16 cellular contexts compared by ENCODE assay signal in the genomic region with DNA sequence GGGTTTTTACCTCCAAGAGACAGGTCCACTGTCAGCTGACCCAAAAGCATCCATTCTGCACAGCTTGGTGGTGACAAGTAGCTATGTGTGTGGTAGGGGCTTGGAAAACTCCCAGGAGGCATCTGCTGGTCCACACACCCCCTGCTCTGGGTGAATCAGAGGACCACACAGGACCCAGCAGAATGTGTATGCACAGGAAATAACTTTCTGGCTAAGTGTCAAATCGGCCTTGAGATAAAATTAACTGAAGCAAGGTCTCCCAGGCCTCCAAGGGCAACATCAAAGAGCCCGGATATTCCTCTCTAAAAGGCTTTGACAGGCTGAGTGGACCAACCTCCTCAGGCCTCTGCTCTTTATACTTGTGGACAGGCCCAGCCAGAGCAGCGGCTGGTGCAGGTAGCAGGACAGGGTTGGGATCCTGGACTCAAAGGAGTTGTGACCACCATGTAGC.
DNase-seq lines count a peak whose midpoint lies in the region; FAIRE-seq and TF ChIP-seq lines count a peak whose summit lies in the region.
"Had no signal": no experiment of that assay in that cellular context is flagged by ENCODE, and none has a peak within 500 bp of the region (broad histone marks: within the 10 kb centered on the region; RNA-seq: fewer than 3 reads in every experiment).

No MANE protein-coding gene starts in this region.

- FAIRE-seq in endothelial cell of umbilical vein (lab: Jason Lieb, UNC) (peak; percentile 55), GM12892 (lab: Jason Lieb, UNC) (no peak)
- FAIRE-seq: endometrium, TTC549 had no signal

- POLR2A ChIA-PET in endothelial cell of umbilical vein (lab: Charles Lee), result interaction anchor here (0.7 kb wide), 1 partner anchor 1387 kb away, joined by 3 read pairs; no protein-coding TSS in a partner anchor

- no peak overlapping the region for H3K27ac ChIP-seq in endothelial cell of umbilical vein (ENCODE audit: insufficient read depth, low read depth, low read length)
- H3K27ac ChIP-seq in dorsolateral prefrontal cortex, result no peak overlapping the region
- H3K27ac ChIP-seq: lower lobe of right lung, stomach had no signal

- TF ChIP-seq POLR2A in endothelial cell of umbilical vein (IDR thresholded peaks at IDR 0.05; ENCODE audit: low read depth, low read length) (no peak), GM12892 (IDR thresholded peaks at IDR 0.05; ENCODE audit: low read depth, low read length) (no peak)

- H2AFZ ChIP-seq in endothelial cell of umbilical vein (ENCODE audit: low read depth, low read length), result no peak overlapping the region

- TF ChIP-seq CTCF in endothelial cell of umbilical vein (IDR thresholded peaks at IDR 0.05; ENCODE audit: extremely low read depth in 1 of 2, insufficient read depth in 1 of 2, low read depth in 1 of 2, low read length in 2 of 2) (no peak), dorsolateral prefrontal cortex (IDR thresholded peaks at IDR 0.05 in 54 of 56, conservative IDR thresholded peaks at IDR 0.05 in 2 of 56; ENCODE audit: low read depth in 1 of 56, partially characterized antibody in 56 of 56) (no peak)

- intact Hi-C loops in endothelial cell of umbilical vein (cut with micrococcal nuclease), result no loop called here
- intact Hi-C loops in dorsolateral prefrontal cortex (cut with DNase I), result no loop called here

- BruUV-seq in endothelial cell of umbilical vein (replicated peaks; lab: Mats Ljungman, UMichigan), result no TSS peak

- no peak overlapping the region for H3K4me2 ChIP-seq in endothelial cell of umbilical vein (ENCODE audit: insufficient read depth, low read length)

- no peaks in the 10 kb centered on the region for H4K20me1 ChIP-seq in endothelial cell of umbilical vein (replicated peaks; ENCODE audit: control insufficient read depth, extremely low read depth, insufficient read depth, low read length)

- no peaks in the 10 kb centered on the region for H3K27me3 ChIP-seq in MG63
- H3K27me3 ChIP-seq in endothelial cell of umbilical vein (ENCODE audit: control insufficient read depth in 2 of 2, insufficient read depth in 2 of 2, low read length in 2 of 2), result no peaks in the 10 kb centered on the region
- H3K27me3 ChIP-seq in dorsolateral prefrontal cortex, result no peaks in the 10 kb centered on the region
- H3K27me3 ChIP-seq: stomach had no signal

- H3K9me3 ChIP-seq in MG63, result no peaks in the 10 kb centered on the region
- H3K9me3 ChIP-seq in endothelial cell of umbilical vein (replicated peaks; ENCODE audit: control insufficient read depth, insufficient read depth, low read length), result no peaks in the 10 kb centered on the region
- H3K9me3 ChIP-seq: lower lobe of right lung, stomach had no signal

- H3K4me3 ChIP-seq in MG63 (no peak overlapping the region), endothelial cell of umbilical vein (replicated peaks in 1 of 3; ENCODE audit: insufficient read depth in 1 of 3, low read depth in 1 of 3, low read length in 3 of 3) (no peak overlapping the region), dorsolateral prefrontal cortex (no peak overlapping the region)
- H3K4me3 ChIP-seq: lower lobe of right lung, stomach had no signal

- CTCF ChIA-PET in endothelial cell of umbilical vein (lab: Charles Lee), result no interaction called here

- H3K36me3 ChIP-seq in MG63 (no peaks in the 10 kb centered on the region), endothelial cell of umbilical vein (ENCODE audit: control insufficient read depth in 2 of 2, extremely low read depth in 1 of 2, insufficient read depth in 2 of 2, low read length in 2 of 2) (no peaks in the 10 kb centered on the region)
- H3K36me3 ChIP-seq: lower lobe of right lung, stomach had no signal

- H3K79me2 ChIP-seq in endothelial cell of umbilical vein (ENCODE audit: control insufficient read depth, insufficient read depth, low read length), result no peaks in the 10 kb centered on the region

- dilution Hi-C loops in endothelial cell of umbilical vein (cut with MboI; ENCODE audit: extremely low pct_ligation_motif_present, low sequenced_read_pairs), result no loop called here

- H3K4me1 ChIP-seq in endothelial cell of umbilical vein (ENCODE audit: control insufficient read depth, extremely low read depth, insufficient read depth, low read length), result peaks cover 6% of the 10 kb centered on the region
- H3K4me1 ChIP-seq: lower lobe of right lung, stomach had no signal

- H3K9ac ChIP-seq in endothelial cell of umbilical vein (replicated peaks; ENCODE audit: extremely low read depth, insufficient read depth, low read length), result no peak overlapping the region

- no peaks in the 10 kb centered on the region for H3K9me1 ChIP-seq in endothelial cell of umbilical vein (replicated peaks; ENCODE audit: control insufficient read depth, extremely low read depth, insufficient read depth, low read length)

- peak; percentile 69 for DNase-seq in ELR (ENCODE audit: low read depth)
- DNase-seq in MG63, result peak; percentile 52
- DNase-seq in endothelial cell of umbilical vein (ENCODE audit: low read depth, low spot score), result peak; percentile 36
- peak; percentile 73 for DNase-seq in non-pigmented ciliary epithelial cell (ENCODE audit: low read depth)
- no peak for DNase-seq in GM12892 (ENCODE audit: insufficient read length)
- DNase-seq in dorsolateral prefrontal cortex, result no peak
- DNase-seq in NCI-H1694 (lab: John Stamatoyannopoulos, UW), result no peak
- DNase-seq: activated CD8-positive, alpha-beta T cell treated with anti-CD3 and anti-CD28 coated beads for 36 hours; activated effector memory CD4-positive, alpha-beta T cell treated with anti-CD3 and anti-CD28 coated beads, Interleukin-2, amount 50 U/mL, for 16 hours; COR-L47; hippocampal formation; lower lobe of right lung; NCI-H187; stomach had no signal

TF ChIP-seq in endothelial cell of umbilical vein, 7 proteins besides CTCF, POLR2A, EP300 and RAD21:
- TF ChIP-seq, protein P1, sequence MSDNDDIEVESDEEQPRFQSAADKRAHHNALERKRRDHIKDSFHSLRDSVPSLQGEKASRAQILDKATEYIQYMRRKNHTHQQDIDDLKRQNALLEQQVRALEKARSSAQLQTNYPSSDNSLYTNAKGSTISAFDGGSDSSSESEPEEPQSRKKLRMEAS (IDR thresholded peaks at IDR 0.05; ENCODE audit: insufficient read depth, insufficient read length), result no peak
- TF ChIP-seq FOS (IDR thresholded peaks at IDR 0.05; ENCODE audit: borderline replicate concordance, insufficient read depth, low read length), result peak; percentile 20

Comparison
In these comparisons a context has a peak if more than half of its experiments do, and no peak if none do; other contexts are left out.
1. DNase-seq: peak in ELR (single experiment), MG63 (single experiment), endothelial cell of umbilical vein (single experiment) and non-pigmented ciliary epithelial cell (single experiment); none in GM12892 (single experiment), dorsolateral prefrontal cortex (0 of 10) and NCI-H1694 (single experiment).